8 cellular contexts compared by ENCODE assay signal in genomic region chr11:46277623-46278386, GRCh38. TPM values are rescaled to one million over a fixed set of nuclear protein-coding genes. Genes with fewer than 3 reads are reported as not detected.
DNase-seq lines count a peak whose midpoint lies in the region; ATAC-seq and TF ChIP-seq lines count a peak whose summit lies in the region.

Gene CREB3L1 (plus strand): TSS chr11:46277662. CDS start chr11:46278112, 450 bp downstream.

- H3K4me3 ChIP-seq in BLaER1 (peak within 1 kb of the TSS; percentile 38; the same call in 1 of the 2 replicates), coronary artery (peak within 1 kb of the TSS; percentile 73), mucosa of rectum (ENCODE audit: low read length in 2 of 2) (peak within 1 kb of the TSS; percentile 86 to 89)

- in situ Hi-C loops in GM13977 (cut with MboI; ENCODE audit: low pct_unique_long_range_greater_than_20kb, low sequenced_read_pairs, unreplicated experiment): no loop called here

- TF ChIP-seq CTCF in coronary artery (IDR thresholded peaks at IDR 0.05) (no peak), GM13977 (IDR thresholded peaks at IDR 0.05; ENCODE audit: extremely low read depth, insufficient read depth, missing control alignments) (no peak)

- peaks cover 47% of the 10 kb centered on the region for H3K27me3 Mint-ChIP-seq in activated CD4-positive, alpha-beta memory T cell treated with anti-CD3 and anti-CD28 coated beads, Interleukin-2, amount 10 ng/mL, durations not matched to agents 7 days and 5 days

- no peaks in the 10 kb centered on the region for H3K9me3 Mint-ChIP-seq in activated CD4-positive, alpha-beta memory T cell treated with anti-CD3 and anti-CD28 coated beads, Interleukin-2, amount 10 ng/mL, durations not matched to agents 7 days and 5 days

- H3K27me3 ChIP-seq in BLaER1: peaks cover 73% of the 10 kb centered on the region
- peaks cover 0 to 4% of the 10 kb centered on the region in 2 donors for H3K27me3 ChIP-seq in mucosa of rectum (ENCODE audit: control insufficient read depth in 2 of 2, insufficient read depth in 2 of 2, low read length in 2 of 2)

- H3K9ac ChIP-seq in BLaER1 (no peak within 1 kb of the TSS), mucosa of rectum (ENCODE audit: low read depth in 1 of 2, low read length in 2 of 2) (peak within 1 kb of the TSS; percentile 91 to 92)

- H3K36me3 Mint-ChIP-seq in activated CD4-positive, alpha-beta memory T cell treated with anti-CD3 and anti-CD28 coated beads, Interleukin-2, amount 10 ng/mL, durations not matched to agents 7 days and 5 days (ENCODE audit: low read depth): no peaks in the 10 kb centered on the region

- POLR2A ChIA-PET in activated CD4-positive, alpha-beta memory T cell treated with anti-CD3 and anti-CD28 coated beads, Interleukin-2, amount 10 ng/mL, durations not matched to agents 7 days and 5 days (lab: Charles Lee): interaction anchor here (1.4 kb wide), 1 partner anchor 12 kb away, joined by 3 read pairs; no protein-coding TSS in a partner anchor

- ATAC-seq in HG02642 (IDR thresholded peaks at IDR 0.05; ENCODE audit: poor library complexity, unreplicated experiment): peak; percentile 25
- ATAC-seq in GM18873 (IDR thresholded peaks at IDR 0.05; ENCODE audit: low FRiP score, unreplicated experiment): no peak

- no peak within 1 kb of the TSS for H3K4me3 Mint-ChIP-seq in activated CD4-positive, alpha-beta memory T cell treated with anti-CD3 and anti-CD28 coated beads, Interleukin-2, amount 10 ng/mL, durations not matched to agents 7 days and 5 days

- H3K27ac Mint-ChIP-seq in activated CD4-positive, alpha-beta memory T cell treated with anti-CD3 and anti-CD28 coated beads, Interleukin-2, amount 10 ng/mL, durations not matched to agents 7 days and 5 days: no peak within 1 kb of the TSS

- H3K4me2 ChIP-seq in BLaER1: peak within 1 kb of the TSS; percentile 48

- CTCF ChIA-PET in activated CD4-positive, alpha-beta memory T cell treated with anti-CD3 and anti-CD28 coated beads, Interleukin-2, amount 10 ng/mL, durations not matched to agents 7 days and 5 days (lab: Charles Lee): interaction anchor here (0.9 to 1.6 kb wide), 4 partner anchors 13 to 37 kb away, joined by 3 to 8 read pairs (median 4); no protein-coding TSS in a partner anchor

- DNase-seq in coronary artery (ENCODE audit: low spot score): no peak
- no peak for DNase-seq in GM13977 (ENCODE audit: low spot score)
- DNase-seq in HPDE6-E6E7 (ENCODE audit: extremely low spot score): no peak
- DNase-seq in activated CD4-positive, alpha-beta memory T cell treated with anti-CD3 and anti-CD28 coated beads, Interleukin-2, amount 10 ng/mL, durations not matched to agents 7 days and 5 days: no peak

- H3K4me1 Mint-ChIP-seq in activated CD4-positive, alpha-beta memory T cell treated with anti-CD3 and anti-CD28 coated beads, Interleukin-2, amount 10 ng/mL, durations not matched to agents 7 days and 5 days: peaks cover 3% of the 10 kb centered on the region

- H3K9me3 ChIP-seq in BLaER1 (no peaks in the 10 kb centered on the region), mucosa of rectum (ENCODE audit: control insufficient read depth in 2 of 2, low read length in 2 of 2) (no peaks in the 10 kb centered on the region)

- H3K27ac ChIP-seq in BLaER1 (no peak within 1 kb of the TSS), coronary artery (peak within 1 kb of the TSS; percentile 0 to 74), mucosa of rectum (ENCODE audit: low read depth in 2 of 2, low read length in 2 of 2) (peak within 1 kb of the TSS; percentile 92 to 95)

- H3K36me3 ChIP-seq in BLaER1: no peaks in the 10 kb centered on the region
- no peaks in the 10 kb centered on the region for H3K36me3 ChIP-seq in mucosa of rectum (ENCODE audit: control insufficient read depth in 2 of 2, insufficient read depth in 2 of 2, low read length in 2 of 2)

- H3K4me1 ChIP-seq in BLaER1 (peaks cover 42% of the 10 kb centered on the region), mucosa of rectum (ENCODE audit: control insufficient read depth in 2 of 2, insufficient read depth in 2 of 2, low read length in 2 of 2) (peaks cover 65 to 77% of the 10 kb centered on the region in 2 donors)

- 0 out of 2 replicates have a peak, but pooled peaks cover 4% of the 10 kb centered on the region for H4K20me1 ChIP-seq in BLaER1

RNA-seq across cellular contexts. Expression of gene CREB3L1, which starts in this region (rescaled TPM):
- total RNA-seq in activated CD4-positive, alpha-beta memory T cell treated with anti-CD3 and anti-CD28 coated beads, Interleukin-2, amount 10 ng/mL, durations not matched to agents 7 days and 5 days: not detected
